Comparison of ENCODE assay signal across 10 cellular contexts in genomic region chr11:62879150-62879549, GRCh38. TPM values are rescaled to one million over a fixed set of nuclear protein-coding genes. Genes with fewer than 3 reads are reported as not detected.
DNase-seq lines count a peak whose midpoint lies in the region; ATAC-seq and TF ChIP-seq lines count a peak whose summit lies in the region.
"Had no signal": no experiment of that assay in that cellular context is flagged by ENCODE, and none has a peak within 500 bp of the region (broad histone marks: within the 10 kb centered on the region; RNA-seq: fewer than 3 reads in every experiment).

No MANE protein-coding gene starts in this region.

- H3K14ac ChIP-seq in IMR-90 (replicated peaks; ENCODE audit: low read depth, low read length): no peak overlapping the region

- H2AFZ ChIP-seq in ACC112 (ENCODE audit: low read length, unreplicated experiment): no peak overlapping the region
- H2AFZ ChIP-seq in IMR-90 (replicated peaks; ENCODE audit: low read length, poor library complexity): no peak overlapping the region
- H2AFZ ChIP-seq in osteoblast (ENCODE audit: low read length): peak overlapping the region; percentile 72

- peaks cover 11 to 42% of the 10 kb centered on the region in 2 experiments; a peak in 3 of 4 replicates for H3K79me1 ChIP-seq in IMR-90 (ENCODE audit: low read depth in 1 of 2, low read length in 2 of 2)

- dilution Hi-C loops in IMR-90 (cut with HindIII; ENCODE audit: low sequenced_read_pairs, unreplicated experiment): no loop called here

- peak overlapping the region; percentile 92; the same call in 1 of the 2 replicates for H3K23ac ChIP-seq in IMR-90 (ENCODE audit: low read depth, low read length)

- H3K79me2 ChIP-seq in ACC112 (ENCODE audit: control insufficient read depth, insufficient read depth, low read length, unreplicated experiment): peaks cover 43% of the 10 kb centered on the region
- peaks cover 33% of the 10 kb centered on the region for H3K79me2 ChIP-seq in osteoblast (ENCODE audit: insufficient read depth, low read length)

- peak overlapping the region; percentile 92; the same call in 1 of the 2 replicates for H2AK5ac ChIP-seq in IMR-90 (ENCODE audit: low read depth, low read length)

- peaks cover 6% of the 10 kb centered on the region; the same call in 1 of the 2 replicates for H3K9me1 ChIP-seq in IMR-90 (ENCODE audit: insufficient read depth, low read length)

- POLR2A ChIA-PET in IMR-90 (lab: Charles Lee; ENCODE audit: unreplicated experiment): no interaction called here

- H3K9ac ChIP-seq in IMR-90 (ENCODE audit: low read depth, low read length) (peak overlapping the region; percentile 69), colonic mucosa (ENCODE audit: low read depth in 2 of 2, low read length in 2 of 2) (no peak overlapping the region)

- peak overlapping the region; percentile 72 for H4K5ac ChIP-seq in IMR-90 (ENCODE audit: low read depth, low read length)

- peak overlapping the region; percentile 92 for H3K4ac ChIP-seq in IMR-90 (ENCODE audit: low read depth, low read length)

- H3K4me1 ChIP-seq in ACC112 (ENCODE audit: control insufficient read depth, insufficient read depth, low read length, unreplicated experiment) (peaks cover 31% of the 10 kb centered on the region), IMR-90 (ENCODE audit: control insufficient read depth, insufficient read depth, low read length) (peaks cover 16% of the 10 kb centered on the region), colonic mucosa (peaks cover 13% of the 10 kb centered on the region), osteoblast (ENCODE audit: insufficient read depth, low read length) (peaks cover 32% of the 10 kb centered on the region)

- CTCF ChIA-PET in IMR-90 (lab: Yijun Ruan, JAX): no interaction called here

- BruUV-seq in IMR-90 (replicated peaks; lab: Mats Ljungman, UMichigan): no TSS peak

- peak overlapping the region; percentile 60 for H2AK9ac ChIP-seq in IMR-90 (replicated peaks; ENCODE audit: low read depth, low read length, poor library complexity)

- in situ Hi-C loops in IMR-90 (cut with MboI; ENCODE audit: low sequenced_read_pairs): loop anchor here (25.0 kb wide), 1 partner anchor 783 kb away; the partner anchor contains the start of gene ATL3

- H3K18ac ChIP-seq in IMR-90 (ENCODE audit: low read depth, low read length): peak overlapping the region; percentile 78

- TF ChIP-seq CTCF in IMR-90 (conservative IDR thresholded peaks at IDR 0.05; ENCODE audit: low read depth, low read length): no peak
- TF ChIP-seq CTCF in colonic mucosa (IDR thresholded peaks at IDR 0.05): no peak
- no peak for TF ChIP-seq CTCF in osteoblast (IDR thresholded peaks at IDR 0.05; ENCODE audit: extremely low read depth, low read depth, low read length)
- TF ChIP-seq CTCF in omental fat pad (IDR thresholded peaks at IDR 0.05): no peak

- peak overlapping the region; percentile 90 for H3K4me3 ChIP-seq in ACC112 (ENCODE audit: low read depth, low read length)
- H3K4me3 ChIP-seq in IMR-90 (ENCODE audit: insufficient read depth, low read depth, low read length): no peak overlapping the region
- H3K4me3 ChIP-seq in colonic mucosa: no peak overlapping the region
- H3K4me3 ChIP-seq in osteoblast (ENCODE audit: insufficient read depth, low read length): peak overlapping the region; percentile 93

- no peak for DNase-seq in IMR-90
- no peak for DNase-seq in colonic mucosa
- no peak for DNase-seq in osteoblast (ENCODE audit: insufficient read length, low spot score, missing footprints)
- no peak for DNase-seq in NCI-H774 (lab: John Stamatoyannopoulos, UW)
- DNase-seq in omental fat pad (ENCODE audit: low spot score): no peak
- DNase-seq in NCI-H1694 (lab: John Stamatoyannopoulos, UW): no peak
- DNase-seq: occipital lobe had no signal

- H3K36me3 ChIP-seq in ACC112 (ENCODE audit: insufficient read depth, low read length): peaks cover 25% of the 10 kb centered on the region
- peaks cover 22% of the 10 kb centered on the region for H3K36me3 ChIP-seq in IMR-90 (ENCODE audit: control insufficient read depth, insufficient read depth, low read length)
- H3K36me3 ChIP-seq in colonic mucosa: peaks cover 7% of the 10 kb centered on the region
- H3K36me3 ChIP-seq in osteoblast (ENCODE audit: insufficient read depth, low read length): peaks cover 21% of the 10 kb centered on the region

- H3K27ac ChIP-seq in ACC112 (ENCODE audit: low read depth, low read length) (peak overlapping the region; percentile 95), IMR-90 (ENCODE audit: insufficient read depth, low read length) (peak overlapping the region; percentile 98), colonic mucosa (peak overlapping the region; percentile 99), osteoblast (ENCODE audit: low read depth, low read length) (peak overlapping the region; percentile 100)

- H4K20me1 ChIP-seq in IMR-90 (ENCODE audit: insufficient read depth, low read length) (peaks cover 23% of the 10 kb centered on the region), osteoblast (ENCODE audit: insufficient read depth, low read length) (peaks cover 22% of the 10 kb centered on the region)

- H2BK120ac ChIP-seq in IMR-90 (ENCODE audit: low read depth, low read length): peak overlapping the region; percentile 94

- 90% methylated on average over 2 of the region's 4 CpGs; no CpG with 5 or more reads in 1 of the 2 experiments for WGBS in IMR-90 (ENCODE audit: extremely low coverage in 2 of 2, insufficient read length in 1 of 2), 2 experiments

- TF ChIP-seq RAD21 in IMR-90 (IDR thresholded peaks at IDR 0.05; ENCODE audit: low read length): no peak

- H4K8ac ChIP-seq in IMR-90 (ENCODE audit: low read depth in 2 of 2, low read length in 2 of 2): peak overlapping the region; percentile 60 to 83; a peak in 2 of 4 replicates

- ATAC-seq in IMR-90 (ENCODE audit: low read depth) (no peak), GM21447 (IDR thresholded peaks at IDR 0.05; ENCODE audit: unreplicated experiment) (no peak), omental fat pad (ENCODE audit: low FRiP score) (no peak)

- no peak overlapping the region for H3K56ac ChIP-seq in IMR-90 (ENCODE audit: extremely low read depth, insufficient read depth, low read length)

- H3K27me3 ChIP-seq in ACC112 (ENCODE audit: insufficient read depth, low read length) (no peaks in the 10 kb centered on the region), IMR-90 (ENCODE audit: control insufficient read depth, insufficient read depth, low read length) (no peaks in the 10 kb centered on the region), colonic mucosa (no peaks in the 10 kb centered on the region), osteoblast (ENCODE audit: insufficient read depth, low read length) (no peaks in the 10 kb centered on the region)

- peak overlapping the region; percentile 86 for H4K91ac ChIP-seq in IMR-90 (ENCODE audit: insufficient read depth, low read depth, low read length)

- intact Hi-C loops in IMR-90 (cut with micrococcal nuclease): no loop called here
- intact Hi-C loops in colonic mucosa (cut with DNase I): no loop called here

- H2BK20ac ChIP-seq in IMR-90 (ENCODE audit: low read depth, low read length): peak overlapping the region; percentile 36; the same call in 1 of the 2 replicates

- H3K4me2 ChIP-seq in IMR-90 (ENCODE audit: low read depth, low read length): peak overlapping the region; percentile 86; the same call in 1 of the 2 replicates
- H3K4me2 ChIP-seq in osteoblast (ENCODE audit: insufficient read depth, low read length): peak overlapping the region; percentile 96

- H3K9me3 ChIP-seq in IMR-90 (ENCODE audit: control insufficient read depth, insufficient read depth, low read length): no peaks in the 10 kb centered on the region
- H3K9me3 ChIP-seq in colonic mucosa: no peaks in the 10 kb centered on the region
- no peaks in the 10 kb centered on the region for H3K9me3 ChIP-seq in osteoblast (ENCODE audit: low read depth, low read length)

- peak overlapping the region; percentile 85 for H2BK5ac ChIP-seq in IMR-90 (ENCODE audit: low read depth, low read length, poor library complexity, severe bottlenecking)

- H2BK15ac ChIP-seq in IMR-90 (ENCODE audit: low read depth, low read length): peak overlapping the region; percentile 88; the same call in 1 of the 3 replicates

- TF ChIP-seq POLR2A in IMR-90 (IDR thresholded peaks at IDR 0.05; ENCODE audit: low read depth, low read length): no peak

TF ChIP-seq in IMR-90, 13 proteins besides CTCF, POLR2A, EP300 and RAD21 (continues in another document):
- TF ChIP-seq NFE2L2 (IDR thresholded peaks at IDR 0.05; ENCODE audit: low read depth, low read length): no peak

RNA-seq across cellular contexts. Expression of gene SLC3A2, which starts 1.5 kb away (rescaled TPM):
- total RNA-seq in IMR-90 (2012; rRNA removed) (114 and 140 TPM in 2 replicates), colonic mucosa (100 to 1,000 TPM in 1 of 2 donors, 10 to 100 TPM in 1; 70.4 to 116 TPM), osteoblast (217 and 259 TPM in 2 replicates), omental fat pad (100 to 1,000 TPM; 110 to 239 (median 191) TPM)
- polyA plus RNA-seq in IMR-90 (2012; rRNA removed): 239 TPM in 2 replicates
- 251 and 299 TPM in 2 replicates for polyA plus RNA-seq in IMR-90 (2012; cell fraction: cytosol; rRNA removed)
- 340 and 413 TPM in 2 replicates for polyA plus RNA-seq in IMR-90 (2012; cell fraction: nucleus; rRNA removed; ENCODE audit: low replicate concordance)

RNA-seq across cellular contexts. Expression of gene WDR74, which starts 39.8 kb away (rescaled TPM):
- total RNA-seq in IMR-90 (2012; rRNA removed) (40.8 and 44.3 TPM in 2 replicates), colonic mucosa (10 to 100 TPM; 27.4 to 43.3 TPM), osteoblast (31.2 and 34.0 TPM in 2 replicates), omental fat pad (100 to 1,000 TPM in 1 of 4 donors, 10 to 100 TPM in 3; 32.3 to 138 (median 40.8) TPM)
- 38.4 and 41.9 TPM in 2 replicates for polyA plus RNA-seq in IMR-90 (2012; rRNA removed)
- polyA plus RNA-seq in IMR-90 (2012; cell fraction: cytosol; rRNA removed): 31.9 and 59.9 TPM in 2 replicates
- polyA plus RNA-seq in IMR-90 (2012; cell fraction: nucleus; rRNA removed; ENCODE audit: low replicate concordance): 66.2 and 131 TPM in 2 replicates

RNA-seq across cellular contexts. Expression of gene CHRM1, which starts 42.0 kb away (rescaled TPM):
- total RNA-seq in IMR-90 (2012; rRNA removed): not detected in 2 replicates
- polyA plus RNA-seq in IMR-90 (2012; rRNA removed): not detected in 2 replicates
- polyA plus RNA-seq in IMR-90 (2012; cell fraction: cytosol; rRNA removed): not detected in 2 replicates
- polyA plus RNA-seq in IMR-90 (2012; cell fraction: nucleus; rRNA removed; ENCODE audit: low replicate concordance): not detected in 2 replicates
- 1 to 10 TPM; 1.2 to 1.8 TPM for total RNA-seq in colonic mucosa
- total RNA-seq in osteoblast: under 0.01 TPM in 1 of 2 replicates, not detected in the other
- total RNA-seq in omental fat pad: not detected
- total RNA-seq: glomerular endothelial cell had no signal

RNA-seq across cellular contexts. Expression of gene TEX54, which starts 46.5 kb away (rescaled TPM):
- total RNA-seq in IMR-90 (2012; rRNA removed) (not detected in 2 replicates), colonic mucosa (not detected), osteoblast (not detected in 2 replicates), omental fat pad (not detected)
- polyA plus RNA-seq in IMR-90 (2012; rRNA removed): not detected in 2 replicates
- not detected in 2 replicates for polyA plus RNA-seq in IMR-90 (2012; cell fraction: cytosol; rRNA removed)
- polyA plus RNA-seq in IMR-90 (2012; cell fraction: nucleus; rRNA removed; ENCODE audit: low replicate concordance): not detected in 2 replicates
- total RNA-seq: glomerular endothelial cell, occipital lobe had no signal

RNA-seq across cellular contexts. Expression of gene STX5, which starts 47.3 kb away (rescaled TPM):
- total RNA-seq in IMR-90 (2012; rRNA removed): 48.6 and 49.5 TPM in 2 replicates
- polyA plus RNA-seq in IMR-90 (2012; rRNA removed): 43.1 and 43.5 TPM in 2 replicates
- 24.5 and 39.6 TPM in 2 replicates for polyA plus RNA-seq in IMR-90 (2012; cell fraction: cytosol; rRNA removed)
- 35.4 and 47.9 TPM in 2 replicates for polyA plus RNA-seq in IMR-90 (2012; cell fraction: nucleus; rRNA removed; ENCODE audit: low replicate concordance)
- total RNA-seq in colonic mucosa: 10 to 100 TPM; 38.0 to 43.3 TPM
- 35.8 and 40.7 TPM in 2 replicates for total RNA-seq in osteoblast
- total RNA-seq in omental fat pad: 10 to 100 TPM; 32.2 to 43.1 (median 37.4) TPM

Comparison
In these comparisons a context has a peak if more than half of its experiments do, and no peak if none do; other contexts are left out.
1. H3K4me3 ChIP-seq: peak in ACC112 (single experiment) and osteoblast (single experiment); none in IMR-90 (single experiment) and colonic mucosa (single experiment).
2. Peak in every context shown above with its lines, with median percentiles within 50 percentile points of each other: H3K27ac ChIP-seq.